ENCODE assay signal across 8 cellular contexts in genomic region chr4:1248262-1249147, GRCh38. TPM values are rescaled to one million over a fixed set of nuclear protein-coding genes. Genes with fewer than 3 reads are reported as not detected.
DNase-seq lines count a peak whose midpoint lies in the region; ATAC-seq and TF ChIP-seq lines count a peak whose summit lies in the region.

Gene CTBP1, minus strand, starts transcription at chr4:1249130. Its CDS starts 7,799 bp downstream, at chr4:1241331.

- WGBS in liver: under 1% methylated on average over 160 of the region's 160 CpGs

- TF ChIP-seq RAD21 in liver (IDR thresholded peaks at IDR 0.05): no peak

- no peak for TF ChIP-seq CTCF in liver (IDR thresholded peaks at IDR 0.05; ENCODE audit: low read depth, low read length, missing input control)

- H3K4me1 ChIP-seq in liver (ENCODE audit: control insufficient read depth in 4 of 4, insufficient read depth in 4 of 4, low read length in 3 of 4): peaks cover 21 to 57% (median 48%) of the 10 kb centered on the region in 4 donors

- H3K27ac ChIP-seq in liver (ENCODE audit: low read depth in 1 of 2, low read length in 2 of 2): peak within 1 kb of the TSS; percentile 94 to 97

- DNase-seq in AML-193 (lab: John Stamatoyannopoulos, UW) (peak; percentile 53 to 67), NCI-H446 (lab: John Stamatoyannopoulos, UW) (peak; percentile 39 to 75), dermis blood vessel endothelial cell (peak; percentile 90)
- peak; percentile 78 for DNase-seq in activated CD4-positive, alpha-beta T cell treated with anti-CD3 and anti-CD28 coated beads, Interleukin-2, amount 50 U/mL, for 1 hour
- peak; percentile 78 for DNase-seq in stimulated activated CD4-positive, alpha-beta T cell treated with anti-CD3 and anti-CD28 coated beads, Interleukin-4, amount 100 ng/mL, for 24 hours

- peaks cover 0 to 7% (median 0%) of the 10 kb centered on the region in 4 donors for H3K9me3 ChIP-seq in liver (ENCODE audit: control insufficient read depth in 4 of 4, low read length in 3 of 4)

- peaks cover 0 to 9% (median 2%) of the 10 kb centered on the region in 4 donors for H3K36me3 ChIP-seq in liver (ENCODE audit: control insufficient read depth in 4 of 4, insufficient read depth in 3 of 4, low read depth in 1 of 4, low read length in 3 of 4)

- H3K9ac ChIP-seq in liver (ENCODE audit: low read depth in 1 of 2, low read length in 2 of 2): peak within 1 kb of the TSS; percentile 42 to 79

- peak; percentile 48 for ATAC-seq in HG03354 (IDR thresholded peaks at IDR 0.05; ENCODE audit: poor library complexity, severe bottlenecking, unreplicated experiment)

- H3K4me3 ChIP-seq in liver (ENCODE audit: low read depth in 1 of 3, low read length in 3 of 3): peak within 1 kb of the TSS; percentile 64 to 90 (median 89)

- no peaks in the 10 kb centered on the region for H3K27me3 ChIP-seq in liver (ENCODE audit: control insufficient read depth in 4 of 4, insufficient read depth in 4 of 4, low read length in 3 of 4)

- peak; percentile 66 for TF ChIP-seq POLR2A in GM19099 (IDR thresholded peaks at IDR 0.05; ENCODE audit: extremely low read depth, insufficient read length, low read depth)

TF ChIP-seq in liver, 16 proteins besides CTCF, POLR2A, EP300 and RAD21:
- TF ChIP-seq FOXA2 (IDR thresholded peaks at IDR 0.05) (no peak), HNF4G (IDR thresholded peaks at IDR 0.05) (no peak), NR2F2 (IDR thresholded peaks at IDR 0.05) (no peak), ATF3 (IDR thresholded peaks at IDR 0.05) (no peak), TAF1 (conservative IDR thresholded peaks at IDR 0.05) (no peak), SP1 (IDR thresholded peaks at IDR 0.05) (no peak), REST (IDR thresholded peaks at IDR 0.05) (no peak), RXRA (IDR thresholded peaks at IDR 0.05) (no peak), HNF4A (conservative IDR thresholded peaks at IDR 0.05) (no peak), ZBTB33 (IDR thresholded peaks at IDR 0.05) (no peak)

RNA-seq across cellular contexts. Expression of gene CTBP1, which starts in this region (rescaled TPM):
- total RNA-seq in dermis blood vessel endothelial cell (268 and 424 TPM in 2 replicates), liver (100 to 1,000 TPM in 1 of 2 donors, 10 to 100 TPM in 1; 88.7 to 156 TPM)
- 10 to 100 TPM; 27.5 to 70.4 TPM for polyA plus RNA-seq in liver

Comparison
In these comparisons a context has a peak if more than half of its experiments do, and no peak if none do; other contexts are left out.
1. Peak in every context shown above with its lines: DNase-seq, ATAC-seq, H3K4me3 ChIP-seq and H3K27ac ChIP-seq.